Comparison of ENCODE assay signal across 19 cellular contexts in the genomic region with DNA sequence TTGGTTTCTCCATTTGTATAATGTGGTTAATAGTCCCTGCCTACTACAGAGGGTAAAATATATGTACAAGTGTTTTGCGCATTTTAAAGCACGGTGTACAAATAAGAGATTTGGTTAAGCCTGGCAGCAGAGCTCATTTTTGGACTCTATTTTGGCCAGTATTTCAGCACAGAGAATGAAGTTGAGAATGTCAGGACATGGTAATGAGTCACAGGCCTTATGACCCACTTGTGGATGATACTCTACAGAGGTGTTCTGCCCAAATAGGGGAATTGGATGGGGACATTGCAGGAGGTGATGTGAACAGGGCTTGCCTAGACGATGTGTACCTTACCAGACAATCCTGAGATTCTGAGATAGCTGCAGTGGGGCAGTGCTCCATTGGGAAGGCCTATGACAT. TPM values are rescaled to one million over a fixed set of nuclear protein-coding genes. Genes with fewer than 3 reads are reported as not detected.
A peak's percentile ranks its signal among the peaks of the same experiment; 100 is the strongest.
DNase-seq lines count a peak whose midpoint lies in the region; ATAC-seq and TF ChIP-seq lines count a peak whose summit lies in the region.
"Had no signal": no experiment of that assay in that cellular context is flagged by ENCODE, and none has a peak within 500 bp of the region (broad histone marks: within the 10 kb centered on the region; RNA-seq: fewer than 3 reads in every experiment).

No MANE protein-coding gene starts in this region.

- no peak for ATAC-seq in HG02610 (IDR thresholded peaks at IDR 0.05; ENCODE audit: unreplicated experiment)
- ATAC-seq: left lobe of liver, mucosa of descending colon, right cardiac atrium had no signal

- no peak overlapping the region for H2AFZ ChIP-seq in mammary epithelial cell (ENCODE audit: low read depth, low read length)

- no TSS peak for BruUV-seq in mammary epithelial cell (replicated peaks; lab: Mats Ljungman, UMichigan)

- H4K20me1 ChIP-seq in mammary epithelial cell (ENCODE audit: insufficient read depth, low read length): no peaks in the 10 kb centered on the region

- no peak overlapping the region for H3K4me2 ChIP-seq in mammary epithelial cell (ENCODE audit: insufficient read depth, low read depth, low read length)

- POLR2A ChIA-PET in GM10248 (lab: Yijun Ruan, JAX): no interaction called here

- CTCF ChIA-PET in mammary epithelial cell (lab: Charles Lee; ENCODE audit: low non-redundant PET): no interaction called here
- CTCF ChIA-PET in GM10248 (lab: Yijun Ruan, JAX): interaction anchor here (2.0 to 2.1 kb wide), 2 partner anchors 24 to 105 kb away, joined by 4 to 6 read pairs; no protein-coding TSS in a partner anchor

- intact Hi-C loops in mammary epithelial cell (cut with micrococcal nuclease): loop anchor here (10.0 kb wide), 1 partner anchor 218 kb away; the partner anchor contains the start of gene RNF38

- H3K9ac ChIP-seq in mammary epithelial cell (ENCODE audit: insufficient read depth, low read length): no peak overlapping the region

- dilution Hi-C loops in mammary epithelial cell (cut with HindIII; ENCODE audit: low sequenced_read_pairs): no loop called here

- TF ChIP-seq CTCF in mammary epithelial cell (conservative IDR thresholded peaks at IDR 0.05 in 1 of 2, IDR thresholded peaks at IDR 0.05 in 1 of 2; ENCODE audit: extremely low read depth in 1 of 2, insufficient read depth in 1 of 2, low read depth in 1 of 2, low read length in 2 of 2) (no peak), GM10248 (IDR thresholded peaks at IDR 0.05; ENCODE audit: control extremely low read depth, extremely low read depth, low read depth, missing control alignments) (no peak)

- in situ Hi-C loops in mammary epithelial cell (cut with MboI; ENCODE audit: low sequenced_read_pairs in 2 of 2): no loop called here

- peaks cover 59% of the 10 kb centered on the region for H3K79me2 ChIP-seq in mammary epithelial cell (ENCODE audit: insufficient read depth, low read length)

- no peak overlapping the region for H3K4me3 ChIP-seq in mammary epithelial cell (replicated peaks in 1 of 3; ENCODE audit: insufficient read depth in 1 of 3, low read depth in 2 of 3, low read length in 3 of 3)
- H3K4me3 ChIP-seq: mucosa of descending colon, SJSA1 had no signal

- 79% methylated on average over 3 of the region's 3 CpGs for WGBS in mammary epithelial cell (ENCODE audit: low coverage, missing lambda C conversion rate)

- peaks cover 15% of the 10 kb centered on the region for H3K36me3 ChIP-seq in mammary epithelial cell (ENCODE audit: insufficient read depth, low read length)

- peak; percentile 20 for DNase-seq in AG08396 (ENCODE audit: low spot score)
- DNase-seq in HS-5 (ENCODE audit: low read depth): peak; percentile 11
- DNase-seq in mammary epithelial cell: peak; percentile 79
- peak; percentile 16 for DNase-seq in hepatic stellate cell (ENCODE audit: low spot score)
- DNase-seq in NCI-H1092 treated with DMSO at 0.1 percent for 48 hours (lab: John Stamatoyannopoulos, UW): no peak
- DNase-seq in GM10248 (ENCODE audit: extremely low spot score): no peak
- no peak for DNase-seq in activated naive CD4-positive, alpha-beta T cell (lab: John Stamatoyannopoulos, UW)
- DNase-seq: activated B cell treated with CpG ODN at 0.5 μM for 24 hours; activated naive CD8-positive, alpha-beta T cell treated with anti-CD3 and anti-CD28 coated beads, Interleukin-2, amount 10 ng/mL, durations not matched to agents 7 days and 5 days; DND-41; effector CD8-positive, alpha-beta T cell; H9; mucosa of descending colon; NCI-H1105 treated with DMSO at 0.1 percent for 48 hours; right cardiac atrium; trophoblast cell had no signal

- H3K27ac ChIP-seq in mammary epithelial cell (ENCODE audit: insufficient read depth, low read depth, low read length): peak overlapping the region; percentile 39
- H3K27ac ChIP-seq: SJSA1 had no signal

- no peaks in the 10 kb centered on the region for H3K27me3 ChIP-seq in mammary epithelial cell (ENCODE audit: insufficient read depth, low read length)
- H3K27me3 ChIP-seq: SJSA1 had no signal

- H3K9me3 ChIP-seq in mammary epithelial cell (replicated peaks; ENCODE audit: insufficient read depth, low read length): no peaks in the 10 kb centered on the region
- H3K9me3 ChIP-seq: mucosa of descending colon, SJSA1 had no signal

- peaks cover 22% of the 10 kb centered on the region for H3K4me1 ChIP-seq in mammary epithelial cell (ENCODE audit: insufficient read depth, low read length)

RNA-seq across cellular contexts. Expression of gene MELK, which starts 50.6 kb away (rescaled TPM):
- 10 to 100 TPM; 10.8 to 40.8 TPM for total RNA-seq in mammary epithelial cell
- polyA plus RNA-seq in mammary epithelial cell: 37.2 TPM
- 28.6 TPM for polyA minus RNA-seq in mammary epithelial cell

Comparison
In these comparisons a context has a peak if more than half of its experiments do, and no peak if none do; other contexts are left out.
1. DNase-seq: peak in AG08396 (single experiment), HS-5 (single experiment), mammary epithelial cell (single experiment) and hepatic stellate cell (single experiment); none in NCI-H1092 treated with DMSO at 0.1 percent for 48 hours (single experiment), GM10248 (single experiment) and activated naive CD4-positive, alpha-beta T cell (0 of 4).